Comparison of ENCODE assay signal across 20 cellular contexts in the genomic region with DNA sequence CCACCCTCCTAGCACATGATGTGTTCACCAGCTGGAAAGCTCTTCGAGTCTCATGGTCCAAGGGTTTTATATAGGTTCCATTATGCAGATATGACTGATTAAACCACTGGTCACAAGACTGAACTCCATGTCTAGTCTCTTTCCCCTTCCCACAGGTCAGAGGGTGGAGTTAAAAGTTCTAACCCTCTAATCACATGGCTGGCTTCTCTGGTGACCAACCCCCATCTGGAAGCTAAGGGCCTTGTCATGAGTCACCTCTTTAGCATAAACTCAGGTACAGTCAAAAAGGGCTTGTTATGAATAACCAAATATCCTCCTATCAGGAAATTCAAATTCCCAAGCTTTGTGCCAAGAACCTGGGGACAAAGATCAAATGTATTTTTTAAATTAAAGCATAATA. TPM values are rescaled to one million over a fixed set of nuclear protein-coding genes. Genes with fewer than 3 reads are reported as not detected.
DNase-seq lines count a peak whose midpoint lies in the region; ATAC-seq, FAIRE-seq and TF ChIP-seq lines count a peak whose summit lies in the region.
"Had no signal": no experiment of that assay in that cellular context is flagged by ENCODE, and none has a peak within 500 bp of the region (broad histone marks: within the 10 kb centered on the region; RNA-seq: fewer than 3 reads in every experiment).

No MANE protein-coding gene starts in this region.

- no peaks in the 10 kb centered on the region for H3K36me3 ChIP-seq in mammary epithelial cell (ENCODE audit: insufficient read depth, low read length)
- H3K36me3 ChIP-seq in breast epithelium: no peaks in the 10 kb centered on the region
- H3K36me3 ChIP-seq in upper lobe of right lung: no peaks in the 10 kb centered on the region
- H3K36me3 ChIP-seq in OCI-LY7 (ENCODE audit: insufficient read depth, low read length): no peaks in the 10 kb centered on the region
- H3K36me3 ChIP-seq in right atrium auricular region: no peaks in the 10 kb centered on the region

- no peak overlapping the region for H3K9ac ChIP-seq in mammary epithelial cell (ENCODE audit: insufficient read depth, low read length)

- POLR2A ChIA-PET in OCI-LY7 (lab: Charles Lee): no interaction called here

- TF ChIP-seq POLR2A in breast epithelium (IDR thresholded peaks at IDR 0.05): no peak

- H2AFZ ChIP-seq in mammary epithelial cell (ENCODE audit: low read depth, low read length) (no peak overlapping the region), OCI-LY7 (ENCODE audit: low read length) (no peak overlapping the region)

- no peak overlapping the region for H3K4me2 ChIP-seq in mammary epithelial cell (ENCODE audit: insufficient read depth, low read depth, low read length)
- H3K4me2 ChIP-seq in OCI-LY7 (ENCODE audit: low read length): no peak overlapping the region

- DNase-seq in mammary epithelial cell (peak; percentile 15), breast epithelium (ENCODE audit: low spot score in 2 of 2) (no peak), SW480 (ENCODE audit: low spot score) (peak; percentile 72), upper lobe of right lung (no peak), OCI-LY7 (ENCODE audit: low spot score) (no peak), right atrium auricular region (ENCODE audit: low spot score) (no peak), LoVo (ENCODE audit: low spot score) (no peak)
- DNase-seq: CD4-positive, alpha-beta memory T cell; GOT3; KG1; MM.1S; NCI-H1105 treated with DMSO at 0.1 percent for 48 hours; NCI-H1930; NCI-H2171; NCI-H446 treated with DMSO at 0.1 percent for 48 hours; NCI-H82 had no signal

- CTCF ChIA-PET in mammary epithelial cell (lab: Charles Lee; ENCODE audit: low non-redundant PET): no interaction called here
- CTCF ChIA-PET in OCI-LY7 (lab: Charles Lee; ENCODE audit: unreplicated experiment): interaction anchor here (0.7 kb wide), 1 partner anchor 10 kb away, joined by 3 read pairs; no protein-coding TSS in a partner anchor

- H3K4me3 ChIP-seq in mammary epithelial cell (replicated peaks in 1 of 3; ENCODE audit: insufficient read depth in 1 of 3, low read depth in 2 of 3, low read length in 3 of 3) (no peak overlapping the region), breast epithelium (no peak overlapping the region), upper lobe of right lung (no peak overlapping the region), OCI-LY7 (ENCODE audit: low read depth, low read length, poor library complexity, severe bottlenecking) (no peak overlapping the region), right atrium auricular region (no peak overlapping the region)
- H3K4me3 ChIP-seq: SK-N-MC had no signal

- TF ChIP-seq CTCF in mammary epithelial cell (conservative IDR thresholded peaks at IDR 0.05 in 1 of 2, IDR thresholded peaks at IDR 0.05 in 1 of 2; ENCODE audit: extremely low read depth in 1 of 2, insufficient read depth in 1 of 2, low read depth in 1 of 2, low read length in 2 of 2): no peak
- TF ChIP-seq CTCF in breast epithelium (IDR thresholded peaks at IDR 0.05): no peak
- TF ChIP-seq CTCF in upper lobe of right lung (IDR thresholded peaks at IDR 0.05): no peak
- no peak for TF ChIP-seq CTCF in OCI-LY7 (conservative IDR thresholded peaks at IDR 0.05; ENCODE audit: low read length)
- no peak for TF ChIP-seq CTCF in right atrium auricular region (IDR thresholded peaks at IDR 0.05)

- peak; percentile 9 for FAIRE-seq in islet of Langerhans (lab: Jason Lieb, UNC)

- no peaks in the 10 kb centered on the region for H3K9me2 ChIP-seq in OCI-LY7 (ENCODE audit: insufficient read depth, low read length)

- peak; percentile 31 for ATAC-seq in upper lobe of right lung
- ATAC-seq: Panc1 had no signal

- H3K9me3 ChIP-seq in mammary epithelial cell (replicated peaks; ENCODE audit: insufficient read depth, low read length) (no peaks in the 10 kb centered on the region), breast epithelium (no peaks in the 10 kb centered on the region), upper lobe of right lung (no peaks in the 10 kb centered on the region), OCI-LY7 (ENCODE audit: low read length) (no peaks in the 10 kb centered on the region), right atrium auricular region (no peaks in the 10 kb centered on the region)

- H4K20me1 ChIP-seq in mammary epithelial cell (ENCODE audit: insufficient read depth, low read length) (no peaks in the 10 kb centered on the region), OCI-LY7 (ENCODE audit: insufficient read depth, low read length) (no peaks in the 10 kb centered on the region)

- 75% methylated on average over 1 of the region's 1 CpG for WGBS in mammary epithelial cell (ENCODE audit: low coverage, missing lambda C conversion rate)

- H3K4me1 ChIP-seq in mammary epithelial cell (ENCODE audit: insufficient read depth, low read length) (no peaks in the 10 kb centered on the region), breast epithelium (no peaks in the 10 kb centered on the region), upper lobe of right lung (no peaks in the 10 kb centered on the region), OCI-LY7 (ENCODE audit: insufficient read depth, low read length, poor library complexity, severe bottlenecking) (no peaks in the 10 kb centered on the region), right atrium auricular region (no peaks in the 10 kb centered on the region)

- BruUV-seq in mammary epithelial cell (replicated peaks; lab: Mats Ljungman, UMichigan) (no TSS peak), OCI-LY7 (replicated peaks; lab: Mats Ljungman, UMichigan) (no TSS peak)

- intact Hi-C loops in mammary epithelial cell (cut with micrococcal nuclease): no loop called here
- intact Hi-C loops in breast epithelium (cut with DNase I; ENCODE audit: low total_unique reads): no loop called here
- intact Hi-C loops in upper lobe of right lung (cut with DNase I): no loop called here
- intact Hi-C loops in OCI-LY7 (cut with micrococcal nuclease; ENCODE audit: unreplicated experiment): no loop called here

- H3K27me3 ChIP-seq in mammary epithelial cell (ENCODE audit: insufficient read depth, low read length) (no peaks in the 10 kb centered on the region), breast epithelium (no peaks in the 10 kb centered on the region), upper lobe of right lung (peaks cover 12% of the 10 kb centered on the region), right atrium auricular region (no peaks in the 10 kb centered on the region)

- dilution Hi-C loops in mammary epithelial cell (cut with HindIII; ENCODE audit: low sequenced_read_pairs): no loop called here

- no peaks in the 10 kb centered on the region for H3K79me2 ChIP-seq in mammary epithelial cell (ENCODE audit: insufficient read depth, low read length)
- no peaks in the 10 kb centered on the region for H3K79me2 ChIP-seq in OCI-LY7 (ENCODE audit: insufficient read depth, low read depth, low read length)

- in situ Hi-C loops in mammary epithelial cell (cut with MboI; ENCODE audit: low sequenced_read_pairs in 2 of 2): no loop called here

- H3K27ac ChIP-seq in mammary epithelial cell (ENCODE audit: insufficient read depth, low read depth, low read length): no peak overlapping the region
- no peak overlapping the region for H3K27ac ChIP-seq in breast epithelium
- H3K27ac ChIP-seq in upper lobe of right lung: no peak overlapping the region
- H3K27ac ChIP-seq in OCI-LY7 (ENCODE audit: low read depth, low read length, poor library complexity, severe bottlenecking): no peak overlapping the region
- H3K27ac ChIP-seq in right atrium auricular region: no peak overlapping the region
- H3K27ac ChIP-seq: SK-N-MC had no signal

RNA-seq across cellular contexts. Expression of gene KLHL31, which starts 52.0 kb away (rescaled TPM):
- total RNA-seq in mammary epithelial cell: under 1 TPM; 0.28 to 0.33 TPM
- 0.06 TPM for polyA plus RNA-seq in mammary epithelial cell
- polyA minus RNA-seq in mammary epithelial cell: not detected
- total RNA-seq in breast epithelium: 10 to 100 TPM in 1 of 3 donors, 1 to 10 TPM in 2; 1.6 to 32.2 (median 1.8) TPM
- 0.67 TPM for total RNA-seq in upper lobe of right lung
- total RNA-seq in OCI-LY7 (2014; rRNA removed; shearing (Covaris generic)): not detected in 2 replicates
- total RNA-seq in OCI-LY7 (2022): not detected in 2 replicates
- 100 to 1,000 TPM; 143 to 203 TPM for total RNA-seq in right atrium auricular region
- total RNA-seq: A172 had no signal
- polyA plus RNA-seq: CD4-positive, alpha-beta memory T cell had no signal

Comparison
In these comparisons a context has a peak if more than half of its experiments do, and no peak if none do; other contexts are left out.
1. DNase-seq: peak in mammary epithelial cell (single experiment) and SW480 (single experiment); none in breast epithelium (0 of 2), upper lobe of right lung (single experiment), OCI-LY7 (single experiment), right atrium auricular region (single experiment) and LoVo (single experiment).
2. RNA of gene KLHL31, which starts 52.0 kb away (total RNA-seq): 143 to 203 TPM in right atrium auricular region; 1.6 to 32.2 TPM in breast epithelium, 0.67 TPM in upper lobe of right lung (single experiment), 0.28 to 0.33 TPM in mammary epithelial cell and not detected in OCI-LY7; every median in the first group is over 4 times any median in the second.